ENCODE assay signal across 8 cellular contexts in the genomic region with DNA sequence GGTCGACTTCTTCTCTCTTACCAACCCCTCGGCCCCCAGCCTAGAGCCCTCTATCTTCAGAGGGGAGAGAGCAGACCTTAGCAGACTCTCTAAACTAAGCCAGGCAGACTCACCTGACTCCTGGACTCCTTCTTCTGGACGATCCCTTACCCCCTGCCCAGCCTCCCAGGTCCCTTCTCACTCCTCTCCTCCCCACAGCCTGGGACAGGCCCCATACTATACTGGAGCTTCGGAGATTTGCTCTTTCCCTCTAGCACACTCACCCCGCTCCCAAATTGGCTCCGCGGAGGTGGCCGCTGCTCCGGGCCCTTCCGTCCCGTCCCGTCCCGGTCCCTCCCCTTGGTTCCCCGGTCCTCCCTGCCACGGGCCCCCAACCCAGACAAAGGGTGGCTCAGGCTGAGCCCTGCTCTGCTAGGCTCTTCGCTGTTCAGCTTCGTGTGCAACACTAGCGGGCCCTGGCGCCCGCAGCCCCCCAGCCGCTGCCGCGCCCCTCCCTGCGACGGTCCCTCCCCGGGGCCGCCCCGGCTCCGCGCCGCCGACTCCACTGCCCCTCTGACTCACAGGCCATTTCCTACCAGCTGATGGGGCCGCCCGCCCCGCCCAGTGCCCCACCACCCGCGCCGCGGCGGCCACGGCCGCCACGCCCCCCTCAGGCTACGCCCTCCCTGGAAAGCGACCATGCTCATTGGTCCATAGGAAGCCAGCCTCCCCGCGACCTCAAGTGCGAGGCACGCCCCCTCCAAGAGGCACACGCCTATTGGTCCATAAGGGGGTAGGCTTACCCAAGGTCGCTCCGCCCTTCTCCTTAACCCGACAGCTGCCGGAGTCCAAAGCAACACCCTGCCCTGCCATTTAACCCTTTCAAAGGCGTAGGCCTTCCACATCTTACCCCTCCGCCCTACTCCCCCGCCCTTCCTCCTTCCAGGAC. TPM values are rescaled to one million over a fixed set of nuclear protein-coding genes. Genes with fewer than 3 reads are reported as not detected.
DNase-seq lines count a peak whose midpoint lies in the region; ATAC-seq, FAIRE-seq and TF ChIP-seq lines count a peak whose summit lies in the region.

No MANE protein-coding gene starts in this region.

- H3K79me2 ChIP-seq in astrocyte (ENCODE audit: insufficient read depth, low read length) = peaks cover 64% of the 10 kb centered on the region

- intact Hi-C loops in vagina (cut with DNase I) = no loop called here

- peak overlapping the region; percentile 91 for H3K9ac ChIP-seq in astrocyte (ENCODE audit: low read length)

- H3K36me3 ChIP-seq in astrocyte (ENCODE audit: insufficient read depth, low read length) (peaks cover 14% of the 10 kb centered on the region), vagina (peaks cover 0 to 21% of the 10 kb centered on the region in 2 donors)

- H3K4me3 Mint-ChIP-seq in astrocyte (ENCODE audit: unreplicated experiment) = peak overlapping the region; percentile 90

- H2AFZ ChIP-seq in astrocyte (ENCODE audit: low read depth, low read length) = peak overlapping the region; percentile 61

- peaks cover under 1% of the 10 kb centered on the region for H3K36me3 Mint-ChIP-seq in astrocyte (ENCODE audit: low read depth, unreplicated experiment)

- H3K4me1 Mint-ChIP-seq in astrocyte (ENCODE audit: low read depth, unreplicated experiment) = peaks cover 33% of the 10 kb centered on the region

- peaks cover 28% of the 10 kb centered on the region for H4K20me1 ChIP-seq in astrocyte (ENCODE audit: insufficient read depth, low read length)

- H3K27ac ChIP-seq in astrocyte (ENCODE audit: low read depth, low read length) = peak overlapping the region; percentile 87
- H3K27ac ChIP-seq in vagina = peak overlapping the region; percentile 95

- no peaks in the 10 kb centered on the region for H3K9me3 Mint-ChIP-seq in astrocyte (ENCODE audit: unreplicated experiment)

- peak overlapping the region; percentile 93 for H3K27ac Mint-ChIP-seq in astrocyte (ENCODE audit: unreplicated experiment)

- no peaks in the 10 kb centered on the region for H3K27me3 ChIP-seq in astrocyte (ENCODE audit: insufficient read depth, low read length)
- H3K27me3 ChIP-seq in vagina = no peaks in the 10 kb centered on the region

- no peaks in the 10 kb centered on the region for H3K27me3 Mint-ChIP-seq in astrocyte (ENCODE audit: low read depth, unreplicated experiment)

- FAIRE-seq in astrocyte (lab: Jason Lieb, UNC) = no peak

- H3K9me3 ChIP-seq in astrocyte (ENCODE audit: insufficient read depth, low read depth, low read length) (no peaks in the 10 kb centered on the region), vagina (no peaks in the 10 kb centered on the region)

- peak in 1 of 2 donors; percentile 55 for TF ChIP-seq POLR2A in vagina (IDR thresholded peaks at IDR 0.05)

- ATAC-seq in GM18498 (IDR thresholded peaks at IDR 0.05; ENCODE audit: unreplicated experiment) = peak; percentile 74
- peak; percentile 69 for ATAC-seq in HG02970 (IDR thresholded peaks at IDR 0.05; ENCODE audit: low FRiP score, unreplicated experiment)

- TF ChIP-seq CTCF in astrocyte (IDR thresholded peaks at IDR 0.05; ENCODE audit: insufficient read depth, low read depth, low read length) (no peak), vagina (IDR thresholded peaks at IDR 0.05) (no peak)

- peak overlapping the region; percentile 72 for H3K4me3 ChIP-seq in astrocyte (ENCODE audit: insufficient read depth, low read depth, low read length)
- peak overlapping the region; percentile 66 to 76 for H3K4me3 ChIP-seq in vagina

- DNase-seq in NCI-H187 treated with DMSO at 0.1 percent for 48 hours (lab: John Stamatoyannopoulos, UW) (peak; percentile 80), T-helper 22 cell (ENCODE audit: low read depth) (peak; percentile 94), astrocyte (ENCODE audit: low read depth) (peak; percentile 96), hepatic stellate cell (ENCODE audit: low spot score) (peak; percentile 98), putamen (ENCODE audit: low spot score) (peak; percentile 99), vagina (ENCODE audit: extremely low spot score in 2 of 2) (peak in 1 of 2 donors; percentile 99)

- peaks cover 50% of the 10 kb centered on the region for H3K4me1 ChIP-seq in astrocyte (ENCODE audit: insufficient read depth, low read length)
- peaks cover 60% of the 10 kb centered on the region for H3K4me1 ChIP-seq in vagina

- peak overlapping the region; percentile 94 for H3K4me2 ChIP-seq in astrocyte (ENCODE audit: low read length)

RNA-seq across cellular contexts. Expression of gene ATOSB, which starts 4.4 kb away (rescaled TPM):
- total RNA-seq in astrocyte (68.9 and 76.9 TPM in 2 replicates), vagina (11.5 TPM)

RNA-seq across cellular contexts. Expression of gene STOML2, which starts 8.3 kb away (rescaled TPM):
- total RNA-seq in astrocyte (83.1 and 85.1 TPM in 2 replicates), vagina (98.2 TPM)

RNA-seq across cellular contexts. Expression of gene PIGO, which starts 14.9 kb away (rescaled TPM):
- 19.7 and 20.8 TPM in 2 replicates for total RNA-seq in astrocyte
- total RNA-seq in vagina = 13.3 TPM

RNA-seq across cellular contexts. Expression of gene FANCG, which starts 31.5 kb away (rescaled TPM):
- 11.0 and 14.1 TPM in 2 replicates for total RNA-seq in astrocyte
- 17.2 TPM for total RNA-seq in vagina

RNA-seq across cellular contexts. Expression of gene VCP, which starts 38.8 kb away (rescaled TPM):
- 366 and 390 TPM in 2 replicates for total RNA-seq in astrocyte
- total RNA-seq in vagina = 130 TPM
